26 cellular contexts compared by ENCODE assay signal in the genomic region with DNA sequence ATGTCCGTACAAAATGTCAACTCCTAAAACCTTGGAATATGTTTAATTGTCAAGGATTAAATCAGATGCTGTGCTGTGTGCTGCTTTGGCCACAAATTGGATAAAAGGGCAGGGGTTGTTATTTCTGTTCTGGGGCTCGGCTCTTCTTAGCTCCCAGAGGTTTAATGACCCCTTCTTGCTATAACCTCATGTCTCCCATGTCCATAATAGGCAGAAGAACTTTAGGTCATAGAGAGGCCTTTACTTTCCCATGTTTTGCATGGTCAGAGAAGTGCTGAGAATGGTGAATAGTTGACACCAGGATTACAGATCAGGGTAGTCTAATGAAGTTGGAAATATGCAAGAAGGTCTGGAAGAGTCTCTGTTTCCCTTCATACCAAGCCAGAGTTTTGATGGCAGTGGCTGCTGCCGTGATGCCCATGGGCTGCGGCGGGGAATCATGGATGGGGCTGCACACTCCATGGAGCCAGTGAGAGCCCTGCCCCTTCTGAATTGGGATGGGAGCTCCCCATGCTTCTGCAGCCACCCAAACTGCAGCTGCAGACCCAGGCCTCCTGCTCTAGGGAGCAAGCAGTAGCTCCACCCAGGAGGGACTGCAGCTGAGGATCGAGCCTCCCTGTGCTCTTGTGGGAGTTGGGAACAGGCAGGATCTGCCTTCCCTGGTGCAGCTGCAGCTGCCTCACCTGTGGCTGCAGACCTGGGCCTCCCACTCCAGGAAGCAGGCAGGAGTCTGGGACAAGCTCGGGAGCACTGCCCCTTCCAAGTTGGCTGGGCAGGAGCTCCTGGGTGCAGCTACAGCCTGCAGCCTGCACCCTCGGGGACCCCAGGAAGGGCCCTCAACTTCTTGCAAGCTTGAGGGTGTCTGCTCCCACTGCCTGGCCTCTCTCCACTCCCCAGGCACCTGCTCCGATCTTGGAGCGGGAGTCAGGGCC. TPM values are rescaled to one million over a fixed set of nuclear protein-coding genes. Genes with fewer than 3 reads are reported as not detected.
DNase-seq lines count a peak whose midpoint lies in the region; ATAC-seq and TF ChIP-seq lines count a peak whose summit lies in the region.
"Had no signal": no experiment of that assay in that cellular context is flagged by ENCODE, and none has a peak within 500 bp of the region (broad histone marks: within the 10 kb centered on the region; RNA-seq: fewer than 3 reads in every experiment).

No MANE protein-coding gene starts in this region.

- H3K4me3 Mint-ChIP-seq in activated naive CD4-positive, alpha-beta T cell treated with anti-CD3 and anti-CD28 coated beads, Interleukin-2, amount 10 ng/mL, durations not matched to agents 7 days and 5 days = no peak overlapping the region
- H3K4me3 Mint-ChIP-seq: CD4-positive, alpha-beta memory T cell had no signal

- H3K27ac ChIP-seq in right atrium auricular region = peak overlapping the region in 1 of 2 donors; percentile 10
- H3K27ac ChIP-seq in spleen = no peak overlapping the region
- peak overlapping the region; percentile 53 for H3K27ac ChIP-seq in vagina
- no peak overlapping the region for H3K27ac ChIP-seq in ovary
- H3K27ac ChIP-seq: HL-60, PC-9 had no signal

- no peaks in the 10 kb centered on the region for H3K4me1 Mint-ChIP-seq in activated naive CD4-positive, alpha-beta T cell treated with anti-CD3 and anti-CD28 coated beads, Interleukin-2, amount 10 ng/mL, durations not matched to agents 7 days and 5 days
- H3K4me1 Mint-ChIP-seq: CD4-positive, alpha-beta memory T cell had no signal

- TF ChIP-seq POLR2A in spleen (IDR thresholded peaks at IDR 0.05) = no peak
- TF ChIP-seq POLR2A in vagina (IDR thresholded peaks at IDR 0.05) = no peak
- TF ChIP-seq POLR2A in ovary (IDR thresholded peaks at IDR 0.05) = no peak

- 73 to 83% (median 78%) methylated on average over 8 to 10 of the region's 10 CpGs for WGBS in spleen, 5 donors
- 71 to 77% (median 76%) methylated on average over 8 to 10 of the region's 10 CpGs for WGBS in ovary, 3 donors

- peaks cover 4% of the 10 kb centered on the region for H3K27me3 Mint-ChIP-seq in activated naive CD4-positive, alpha-beta T cell treated with anti-CD3 and anti-CD28 coated beads, Interleukin-2, amount 10 ng/mL, durations not matched to agents 7 days and 5 days

- intact Hi-C loops in Right ventricle myocardium superior (cut with DNase I) = no loop called here
- intact Hi-C loops in spleen (cut with DNase I; ENCODE audit: low total_unique reads) = no loop called here
- intact Hi-C loops in vagina (cut with DNase I) = no loop called here
- intact Hi-C loops in ovary (cut with DNase I) = no loop called here

- CTCF ChIA-PET in activated naive CD4-positive, alpha-beta T cell treated with anti-CD3 and anti-CD28 coated beads, Interleukin-2, amount 10 ng/mL, durations not matched to agents 7 days and 5 days (lab: Charles Lee) = interaction anchor here (0.7 kb wide), 1 partner anchor 134 kb away, joined by 3 read pairs; no protein-coding TSS in a partner anchor

- no peak overlapping the region for H3K27ac Mint-ChIP-seq in activated naive CD4-positive, alpha-beta T cell treated with anti-CD3 and anti-CD28 coated beads, Interleukin-2, amount 10 ng/mL, durations not matched to agents 7 days and 5 days
- H3K27ac Mint-ChIP-seq: CD4-positive, alpha-beta memory T cell had no signal

- ATAC-seq in Right ventricle myocardium superior (ENCODE audit: poor library complexity) = peak; percentile 62
- peak; percentile 52 for ATAC-seq in left lobe of liver
- ATAC-seq in GM19351 (IDR thresholded peaks at IDR 0.05; ENCODE audit: unreplicated experiment) = no peak

- H3K9me3 Mint-ChIP-seq in activated naive CD4-positive, alpha-beta T cell treated with anti-CD3 and anti-CD28 coated beads, Interleukin-2, amount 10 ng/mL, durations not matched to agents 7 days and 5 days = no peaks in the 10 kb centered on the region
- H3K9me3 Mint-ChIP-seq: CD4-positive, alpha-beta memory T cell had no signal

- no peaks in the 10 kb centered on the region for H3K9me3 ChIP-seq in right atrium auricular region
- peaks cover 0 to 4% (median 0%) of the 10 kb centered on the region in 8 donors for H3K9me3 ChIP-seq in spleen
- H3K9me3 ChIP-seq in vagina = no peaks in the 10 kb centered on the region
- H3K9me3 ChIP-seq in ovary = no peaks in the 10 kb centered on the region
- H3K9me3 ChIP-seq: Caco-2, HAP-1 had no signal

- H3K4me1 ChIP-seq in right atrium auricular region (no peaks in the 10 kb centered on the region), spleen (no peaks in the 10 kb centered on the region), vagina (no peaks in the 10 kb centered on the region), ovary (ENCODE audit: insufficient read depth) (no peaks in the 10 kb centered on the region)
- H3K4me1 ChIP-seq: Caco-2, HAP-1 had no signal

- H3K36me3 Mint-ChIP-seq in activated naive CD4-positive, alpha-beta T cell treated with anti-CD3 and anti-CD28 coated beads, Interleukin-2, amount 10 ng/mL, durations not matched to agents 7 days and 5 days = no peaks in the 10 kb centered on the region
- H3K36me3 Mint-ChIP-seq: CD4-positive, alpha-beta memory T cell had no signal

- H3K4me3 ChIP-seq in right atrium auricular region (no peak overlapping the region), spleen (no peak overlapping the region), vagina (no peak overlapping the region), ovary (no peak overlapping the region)
- H3K4me3 ChIP-seq: BLaER1 treated with 17β-estradiol and CSF1 and Interleukin-3, amounts not matched to agents 10 nM and 100 nM; GM12878; HAP-1; PC-9 had no signal

- no peaks in the 10 kb centered on the region for H3K27me3 ChIP-seq in right atrium auricular region
- peaks cover 0 to under 1% (median 0%) of the 10 kb centered on the region in 7 donors for H3K27me3 ChIP-seq in spleen (replicated peaks in 1 of 7)
- no peaks in the 10 kb centered on the region for H3K27me3 ChIP-seq in vagina
- H3K27me3 ChIP-seq in ovary = no peaks in the 10 kb centered on the region
- H3K27me3 ChIP-seq: BLaER1 treated with 17β-estradiol and CSF1 and Interleukin-3, amounts not matched to agents 10 nM and 100 nM had no signal

- H3K36me3 ChIP-seq in right atrium auricular region (no peaks in the 10 kb centered on the region), spleen (no peaks in the 10 kb centered on the region), vagina (no peaks in the 10 kb centered on the region), ovary (no peaks in the 10 kb centered on the region)
- H3K36me3 ChIP-seq: BLaER1 treated with 17β-estradiol and CSF1 and Interleukin-3, amounts not matched to agents 10 nM and 100 nM; HAP-1 had no signal

- no peak for DNase-seq in Right ventricle myocardium superior
- no peak for DNase-seq in right atrium auricular region (ENCODE audit: low spot score)
- DNase-seq in left lobe of liver (ENCODE audit: low spot score) = no peak
- peak; percentile 68 for DNase-seq in spleen
- DNase-seq in vagina (ENCODE audit: extremely low spot score in 2 of 2) = no peak
- no peak for DNase-seq in activated naive CD4-positive, alpha-beta T cell treated with anti-CD3 and anti-CD28 coated beads, Interleukin-2, amount 10 ng/mL, durations not matched to agents 7 days and 5 days
- DNase-seq in ovary = no peak
- DNase-seq: 8988T; Caco-2; CD4-positive, alpha-beta memory T cell; DMS 273 treated with DMSO at 0.1 percent for 48 hours; DND-41; KBM-7; MM.1S; NCI-H1092 treated with DMSO at 0.1 percent for 48 hours; NCI-H1436 treated with DMSO at 0.1 percent for 48 hours; NCI-H1930; NCI-H510A; NCI-H748 treated with DMSO at 0.1 percent for 48 hours; PC-9; RPMI8226 had no signal

- TF ChIP-seq EP300 in ovary (IDR thresholded peaks at IDR 0.05) = no peak

- TF ChIP-seq CTCF in right atrium auricular region (IDR thresholded peaks at IDR 0.05) = no peak
- no peak for TF ChIP-seq CTCF in spleen (IDR thresholded peaks at IDR 0.05 in 8 of 11, conservative IDR thresholded peaks at IDR 0.05 in 3 of 11)
- no peak for TF ChIP-seq CTCF in vagina (IDR thresholded peaks at IDR 0.05)
- no peak for TF ChIP-seq CTCF in ovary (IDR thresholded peaks at IDR 0.05)

RNA-seq across cellular contexts. Expression of a gene that starts 23.1 kb away (rescaled TPM):
- total RNA-seq in Right ventricle myocardium superior = 20.1 TPM
- total RNA-seq in right atrium auricular region = 10 to 100 TPM in 1 of 2 donors, 1 to 10 TPM in 1; 9.6 to 44.2 TPM
- 28.3 TPM for total RNA-seq in left lobe of liver
- 10 to 100 TPM in 6 of 7 donors, 1 to 10 TPM in 1; 8.9 to 70.7 (median 24.3) TPM for total RNA-seq in spleen
- polyA plus RNA-seq in spleen = 1 to 10 TPM in 1 of 3 donors, under 1 TPM in 2; 0.50 to 1.3 (median 0.50) TPM
- total RNA-seq in vagina = 41.7 TPM
- total RNA-seq in ovary = 10 to 100 TPM in 2 of 7 donors, 1 to 10 TPM in 5; 1.4 to 76.0 (median 8.1) TPM
- polyA plus RNA-seq in ovary = 10 to 100 TPM in 1 of 2 donors, 1 to 10 TPM in 1; 3.1 to 36.9 TPM
- total RNA-seq: Caco-2; CD4-positive, alpha-beta memory T cell had no signal
- polyA plus RNA-seq: CD4-positive, alpha-beta memory T cell; GM12878 had no signal
